In the genomic region with DNA sequence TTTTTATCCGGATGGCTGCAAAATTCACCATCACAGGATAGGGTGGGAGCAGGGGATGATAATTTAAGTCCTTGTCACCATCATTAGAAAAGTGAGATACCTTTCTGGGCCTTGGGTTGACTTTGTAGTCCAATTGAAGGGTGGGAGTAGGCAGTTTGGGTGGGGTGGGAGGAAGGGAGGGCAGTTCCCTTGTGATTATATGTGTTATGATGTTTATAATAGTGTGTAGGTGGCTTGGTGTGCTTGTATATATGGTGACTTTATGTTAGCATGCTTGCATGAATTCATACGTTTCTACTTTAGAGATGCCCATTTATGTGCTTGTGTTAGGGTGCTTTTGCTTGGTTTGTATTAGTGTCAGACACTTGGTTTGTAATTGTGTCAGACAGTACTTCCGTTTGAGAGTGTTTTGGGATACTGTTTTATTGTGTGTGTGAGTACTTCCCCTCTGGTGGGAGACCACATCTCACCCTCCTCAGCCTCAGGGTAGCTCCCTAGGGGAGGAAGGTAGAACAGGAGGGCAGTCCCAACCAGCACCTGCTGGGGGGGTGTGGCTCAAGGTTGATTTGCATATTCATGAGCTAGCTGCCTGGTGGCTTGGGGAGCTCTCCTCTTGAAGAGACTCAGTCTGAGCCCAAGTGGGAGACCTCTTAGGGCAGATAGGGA, we compare ENCODE assay signal across 13 cellular contexts. TPM values are rescaled to one million over a fixed set of nuclear protein-coding genes. Genes with fewer than 3 reads are reported as not detected.
DNase-seq lines count a peak whose midpoint lies in the region; ATAC-seq and TF ChIP-seq lines count a peak whose summit lies in the region.
"Had no signal": no experiment of that assay in that cellular context is flagged by ENCODE, and none has a peak within 500 bp of the region (broad histone marks: within the 10 kb centered on the region; RNA-seq: fewer than 3 reads in every experiment).

No MANE protein-coding gene starts in this region.

- H3K27me3 ChIP-seq in stomach: peaks cover 0 to 66% (median 10%) of the 10 kb centered on the region in 3 donors

- no peak overlapping the region for H3K4me3 ChIP-seq in stomach
- H3K4me3 ChIP-seq: left lung had no signal

- H3K36me3 ChIP-seq in stomach: no peaks in the 10 kb centered on the region
- H3K36me3 ChIP-seq: esophagus squamous epithelium, left lung, WERI-Rb-1 had no signal

- H3K9me3 Mint-ChIP-seq in effector memory CD8-positive, alpha-beta T cell: no peaks in the 10 kb centered on the region

- H3K4me1 ChIP-seq in stomach: peaks cover 0 to 5% (median 2%) of the 10 kb centered on the region in 4 donors

- no peak for TF ChIP-seq CTCF in stomach (IDR thresholded peaks at IDR 0.05)

- intact Hi-C loops in stomach (cut with DNase I; ENCODE audit: low total_unique reads): no loop called here

- H3K27ac Mint-ChIP-seq in effector memory CD8-positive, alpha-beta T cell: peak overlapping the region; percentile 53 to 62

- DNase-seq in ELF-1 (ENCODE audit: low read depth, low spot score): peak; percentile 75
- no peak for DNase-seq in effector memory CD8-positive, alpha-beta T cell
- no peak for DNase-seq in stomach
- no peak for DNase-seq in cortex of kidney (lab: John Stamatoyannopoulos, UW)
- DNase-seq in activated CD4-positive, alpha-beta T cell treated with anti-CD3 and anti-CD28 coated beads, Interleukin-2, amount 50 U/mL, for 1 hour: no peak
- DNase-seq: amygdala, DMS79 treated with DMSO at 0.1 percent for 48 hours, esophagus squamous epithelium, left lung, WERI-Rb-1 had no signal

- whole genome bisulfite sequencing in stomach, 5 donors: 32 to 54% (median 47%) methylated on average over 3 of the region's 3 CpGs

- no peak overlapping the region for H3K27ac ChIP-seq in stomach
- H3K27ac ChIP-seq: left lung, WERI-Rb-1 had no signal

- H3K9me3 ChIP-seq in stomach: no peaks in the 10 kb centered on the region
- H3K9me3 ChIP-seq: esophagus squamous epithelium, left lung had no signal

- TF ChIP-seq EP300 in stomach (IDR thresholded peaks at IDR 0.05): no peak

- peaks cover 8 to 14% of the 10 kb centered on the region in 2 donors for H3K4me1 Mint-ChIP-seq in effector memory CD8-positive, alpha-beta T cell (ENCODE audit: low read depth in 2 of 2)

- H3K27me3 Mint-ChIP-seq in effector memory CD8-positive, alpha-beta T cell: peaks cover 0 to 17% of the 10 kb centered on the region in 2 donors

- no peak overlapping the region for H3K4me3 Mint-ChIP-seq in effector memory CD8-positive, alpha-beta T cell

- H3K36me3 Mint-ChIP-seq in effector memory CD8-positive, alpha-beta T cell (ENCODE audit: insufficient read depth): no peaks in the 10 kb centered on the region

- ATAC-seq in GM19324 (IDR thresholded peaks at IDR 0.05; ENCODE audit: low FRiP score, unreplicated experiment) (peak; percentile 55), HG03342 (IDR thresholded peaks at IDR 0.05; ENCODE audit: unreplicated experiment) (peak; percentile 58), GM18873 (IDR thresholded peaks at IDR 0.05; ENCODE audit: low FRiP score, unreplicated experiment) (no peak)
- ATAC-seq in effector memory CD8-positive, alpha-beta T cell (replicated peaks): peak; percentile 87
- ATAC-seq: left lung had no signal

- no peak for TF ChIP-seq POLR2A in stomach (IDR thresholded peaks at IDR 0.05)

RNA-seq across cellular contexts. Expression of a gene that starts 6.3 kb away (rescaled TPM):
- total RNA-seq in stomach: not detected
- polyA plus RNA-seq in stomach: under 1 TPM in 1 of 3 donors, not detected in 2; 0.20 TPM
- total RNA-seq: left lung had no signal

RNA-seq across cellular contexts. Expression of a gene that starts 40.3 kb away (rescaled TPM):
- total RNA-seq in stomach: 10 to 100 TPM in 3 of 5 donors, 1 to 10 TPM in 2; 1.4 to 43.7 (median 10.3) TPM
- polyA plus RNA-seq in stomach: 10 to 100 TPM; 22.1 to 24.5 (median 23.1) TPM

RNA-seq across cellular contexts. Expression of a gene that starts 47.6 kb away (rescaled TPM):
- 10 to 100 TPM in 2 of 5 donors, 1 to 10 TPM in 2, under 1 TPM in 1; 0.58 to 30.4 (median 9.5) TPM for total RNA-seq in stomach
- polyA plus RNA-seq in stomach: 10 to 100 TPM; 18.1 to 28.2 (median 21.7) TPM
